In the genomic region with DNA sequence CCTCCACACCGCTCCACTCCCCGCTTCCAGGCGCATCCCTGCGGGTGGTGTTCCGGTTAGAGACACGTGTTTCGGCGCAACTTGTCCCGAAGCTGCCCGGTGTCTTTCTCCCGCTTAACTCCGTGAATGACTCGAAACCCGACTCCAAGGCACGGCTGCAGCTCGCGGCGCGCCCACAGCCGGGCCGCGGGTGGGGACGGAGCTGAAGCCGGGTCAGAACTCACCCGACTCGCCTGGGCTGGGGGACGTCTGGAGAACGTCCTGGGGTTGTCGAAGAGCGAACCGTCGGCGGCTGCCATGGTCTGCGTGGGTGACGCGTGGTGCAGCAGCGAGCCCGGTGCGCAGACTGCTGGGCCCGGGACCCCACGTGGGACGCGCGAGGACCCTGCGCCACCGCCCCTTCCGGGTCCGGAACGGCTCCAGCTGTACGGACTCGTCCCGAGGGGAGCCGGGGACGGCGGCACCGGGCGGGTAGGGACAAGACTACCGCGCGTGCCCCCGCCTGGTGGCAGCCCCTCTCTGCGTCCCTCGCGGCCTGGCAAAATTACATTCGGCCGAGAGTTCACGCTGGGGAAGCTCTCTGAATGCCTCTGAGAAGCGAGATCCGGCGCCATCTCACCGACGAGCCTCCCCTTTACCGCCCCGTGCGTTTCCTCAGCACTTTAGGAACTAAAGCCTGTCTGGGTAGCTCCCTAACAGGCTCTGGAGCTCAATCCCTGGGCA, we compare ENCODE assay signal across 8 cellular contexts. TPM values are rescaled to one million over a fixed set of nuclear protein-coding genes. Genes with fewer than 3 reads are reported as not detected.
DNase-seq lines count a peak whose midpoint lies in the region; ATAC-seq and TF ChIP-seq lines count a peak whose summit lies in the region.

Gene DDX31 (minus strand): TSS at position 348 of the 723 bp plus-strand sequence. CDS start 49 bp downstream, at position 299.

- DNase-seq in DMS79 treated with DMSO at 0.1 percent for 48 hours (lab: John Stamatoyannopoulos, UW), result peak; percentile 49
- peak; percentile 78 to 89 for DNase-seq in SJSA1 (ENCODE audit: low read depth in 1 of 2, low spot score in 2 of 2)
- peak; percentile 65 to 80 (median 78) for DNase-seq in activated naive CD4-positive, alpha-beta T cell (lab: John Stamatoyannopoulos, UW)
- DNase-seq in foreskin melanocyte, result peak; percentile 79
- peak; percentile 56 for DNase-seq in neuronal stem cell (ENCODE audit: low spot score)
- DNase-seq in stromal cell of bone marrow (ENCODE audit: low read depth), result peak; percentile 57

- peak within 1 kb of the TSS; percentile 96 for H3K23ac ChIP-seq in neuronal stem cell (ENCODE audit: low read depth, low read length, poor library complexity)

- peak within 1 kb of the TSS; percentile 74 for H3K14ac ChIP-seq in neuronal stem cell (ENCODE audit: low read length)

- H2AFZ ChIP-seq in KMS-11 (ENCODE audit: low read depth), result peak within 1 kb of the TSS; percentile 77
- H2AFZ ChIP-seq in neuronal stem cell (ENCODE audit: low read length), result peak within 1 kb of the TSS; percentile 99

- H3K36me3 ChIP-seq in KMS-11 (ENCODE audit: insufficient read depth), result no peaks in the 10 kb centered on the region
- peaks cover 6% of the 10 kb centered on the region; the same call in 1 of the 2 replicates for H3K36me3 ChIP-seq in SJSA1
- peaks cover 0 to 35% of the 10 kb centered on the region in 2 donors for H3K36me3 ChIP-seq in neuronal stem cell (replicated peaks in 1 of 2; ENCODE audit: control insufficient read depth in 2 of 2, insufficient read depth in 2 of 2, low read length in 2 of 2)

- H3K4me1 ChIP-seq in KMS-11 (ENCODE audit: low read depth, poor library complexity, severe bottlenecking) (peaks cover 59% of the 10 kb centered on the region), SJSA1 (replicated peaks) (peaks cover 18% of the 10 kb centered on the region), neuronal stem cell (ENCODE audit: control insufficient read depth in 2 of 2, insufficient read depth in 1 of 2, low read depth in 1 of 2, low read length in 2 of 2) (peaks cover 2 to 5% of the 10 kb centered on the region in 2 donors)

- H3K27ac ChIP-seq in KMS-11 (peak within 1 kb of the TSS; percentile 78), SJSA1 (peak within 1 kb of the TSS; percentile 85), neuronal stem cell (replicated peaks; ENCODE audit: low read length) (peak within 1 kb of the TSS; percentile 98)

- peak within 1 kb of the TSS; percentile 78 for H3K4ac ChIP-seq in neuronal stem cell (ENCODE audit: low read length)

- peak; percentile 77 for ATAC-seq in GM21723 (IDR thresholded peaks at IDR 0.05; ENCODE audit: unreplicated experiment)

- H3K4me3 ChIP-seq in KMS-11 (IDR thresholded peaks at IDR 0.05; ENCODE audit: insufficient read depth, low read depth, low read length) (no peak within 1 kb of the TSS), SJSA1 (peak within 1 kb of the TSS; percentile 65), neuronal stem cell (ENCODE audit: low read length in 2 of 2) (peak within 1 kb of the TSS; percentile 98 to 99)

- H4K8ac ChIP-seq in neuronal stem cell (ENCODE audit: low read depth, low read length), result no peak within 1 kb of the TSS

- H2BK5ac ChIP-seq in neuronal stem cell (ENCODE audit: low read length), result peak within 1 kb of the TSS; percentile 96

- H2BK120ac ChIP-seq in neuronal stem cell (ENCODE audit: low read depth, low read length), result peak within 1 kb of the TSS; percentile 89

- peaks cover 96% of the 10 kb centered on the region for H3K79me2 ChIP-seq in KMS-11 (ENCODE audit: insufficient read depth, low read depth)

- TF ChIP-seq CTCF in KMS-11 (conservative IDR thresholded peaks at IDR 0.05; ENCODE audit: low read depth, low read length), result no peak

- H3K27me3 ChIP-seq in KMS-11 (ENCODE audit: insufficient read depth, low read depth) (no peaks in the 10 kb centered on the region), SJSA1 (replicated peaks) (no peaks in the 10 kb centered on the region), neuronal stem cell (ENCODE audit: control insufficient read depth in 3 of 3, insufficient read depth in 3 of 3, low read depth in 1 of 3, low read length in 3 of 3) (no peaks in the 10 kb centered on the region)

- peak within 1 kb of the TSS; percentile 99 for H3K4me2 ChIP-seq in KMS-11
- peak within 1 kb of the TSS; percentile 89 for H3K4me2 ChIP-seq in neuronal stem cell (ENCODE audit: insufficient read depth, low read length, poor library complexity, severe bottlenecking)

- H3K9ac ChIP-seq in KMS-11 (peak within 1 kb of the TSS; percentile 84), neuronal stem cell (ENCODE audit: low read depth, low read length, poor library complexity) (peak within 1 kb of the TSS; percentile 100)

- no CpG with 5 or more reads among the region's 75 CpGs for WGBS in neuronal stem cell (ENCODE audit: extremely low coverage in 2 of 2, insufficient read length in 2 of 2, insufficient replicate concordance in 1 of 2), 2 donors

- H3K18ac ChIP-seq in neuronal stem cell (ENCODE audit: low read length), result peak within 1 kb of the TSS; percentile 98

- no peak within 1 kb of the TSS for H4K91ac ChIP-seq in neuronal stem cell (ENCODE audit: low read depth, low read length, poor library complexity)

- H2BK15ac ChIP-seq in neuronal stem cell (ENCODE audit: low read length), result peak within 1 kb of the TSS; percentile 92

- H3K9me3 ChIP-seq in SJSA1 (replicated peaks), result no peaks in the 10 kb centered on the region
- peaks cover 0 to 16% of the 10 kb centered on the region in 2 donors for H3K9me3 ChIP-seq in neuronal stem cell (replicated peaks in 1 of 2; ENCODE audit: control insufficient read depth in 2 of 2, insufficient read depth in 1 of 2, low read depth in 1 of 2, low read length in 2 of 2)

- H3K79me1 ChIP-seq in neuronal stem cell (ENCODE audit: low read depth, low read length), result peaks cover 7% of the 10 kb centered on the region

- H4K20me1 ChIP-seq in KMS-11 (ENCODE audit: insufficient read depth), result 0 out of 2 replicates have a peak, but pooled peaks cover 9% of the 10 kb centered on the region

- H2AK5ac ChIP-seq in neuronal stem cell (ENCODE audit: low read depth, low read length), result peak within 1 kb of the TSS; percentile 93

- no peak within 1 kb of the TSS for H2BK12ac ChIP-seq in neuronal stem cell (ENCODE audit: low read length)

RNA-seq across cellular contexts. Expression of gene DDX31, which starts in this region (rescaled TPM):
- total RNA-seq in SJSA1 (2014; rRNA removed; shearing (Covaris generic)), result 9.7 and 12.1 TPM in 2 replicates
- polyA plus RNA-seq in neuronal stem cell (2013, experiment 1 of 2), result 10.0 TPM
- 10.2 TPM for polyA plus RNA-seq in neuronal stem cell (2013, experiment 2 of 2)
